In genomic region chr12:62625238-62625637, GRCh38 we compare ENCODE assay signal across 13 cellular contexts.
DNase-seq lines count a peak whose midpoint lies in the region; ATAC-seq and TF ChIP-seq lines count a peak whose summit lies in the region.
"Had no signal": no experiment of that assay in that cellular context is flagged by ENCODE, and none has a peak within 500 bp of the region (broad histone marks: within the 10 kb centered on the region; RNA-seq: fewer than 3 reads in every experiment).

No MANE protein-coding gene starts in this region.

- no peaks in the 10 kb centered on the region for H3K4me1 ChIP-seq in DND-41 (ENCODE audit: insufficient read depth, low read length)
- H3K4me1 ChIP-seq in body of pancreas = no peaks in the 10 kb centered on the region
- peaks cover 4 to 18% (median 6%) of the 10 kb centered on the region in 4 donors for H3K4me1 ChIP-seq in liver (ENCODE audit: control insufficient read depth in 4 of 4, insufficient read depth in 4 of 4, low read length in 3 of 4)

- no peak overlapping the region for H3K4me2 ChIP-seq in DND-41 (ENCODE audit: insufficient read depth, low read length)
- H3K4me2 ChIP-seq: GM23338 had no signal

- TF ChIP-seq RAD21 in liver (IDR thresholded peaks at IDR 0.05) = peak in 1 of 2 donors; percentile 40

- H3K9ac ChIP-seq in DND-41 (ENCODE audit: low read depth, low read length) = no peak overlapping the region
- no peak overlapping the region for H3K9ac ChIP-seq in liver (ENCODE audit: low read depth in 1 of 2, low read length in 2 of 2)

- H2AFZ ChIP-seq in DND-41 (ENCODE audit: low read depth, low read length) = no peak overlapping the region
- H2AFZ ChIP-seq: GM23338 had no signal

- ATAC-seq in DND-41 (ENCODE audit: insufficient read depth, low read depth) (peak; percentile 48; the same call in 2 of the 3 replicates), body of pancreas (peak; percentile 52)
- ATAC-seq: CD8-positive, alpha-beta T cell; GM23338 had no signal

- H3K27me3 ChIP-seq in DND-41 (ENCODE audit: insufficient read depth, low read length, poor library complexity) (no peaks in the 10 kb centered on the region), body of pancreas (no peaks in the 10 kb centered on the region), liver (ENCODE audit: control insufficient read depth in 4 of 4, insufficient read depth in 4 of 4, low read length in 3 of 4) (no peaks in the 10 kb centered on the region)

- DNase-seq in DND-41 (no peak), M059J (ENCODE audit: low read depth) (peak; percentile 77), body of pancreas (peak in 1 of 4 donors; percentile 22), HT-29 (ENCODE audit: low spot score) (no peak), NCI-H1694 (lab: John Stamatoyannopoulos, UW) (no peak)
- DNase-seq in activated effector memory CD4-positive, alpha-beta T cell treated with anti-CD3 and anti-CD28 coated beads, Interleukin-2, amount 50 U/mL, for 16 hours = no peak
- no peak for DNase-seq in stimulated activated CD4-positive, alpha-beta T cell treated with anti-CD3 and anti-CD28 coated beads, Interleukin-4, amount 100 ng/mL, for 4 hours
- DNase-seq: activated B cell treated with CpG ODN at 0.5 μM for 24 hours; caudate nucleus; CD8-positive, alpha-beta T cell; NCI-H2171 treated with DMSO at 0.1 percent for 48 hours had no signal

- H3K9me3 ChIP-seq in DND-41 (ENCODE audit: insufficient read depth, low read length, severe bottlenecking) = no peaks in the 10 kb centered on the region
- no peaks in the 10 kb centered on the region for H3K9me3 ChIP-seq in body of pancreas
- H3K9me3 ChIP-seq in liver (ENCODE audit: control insufficient read depth in 4 of 4, low read length in 3 of 4) = no peaks in the 10 kb centered on the region

- 41 to 62% methylated on average over 2 of the region's 2 CpGs for WGBS in body of pancreas, 2 donors
- 28% methylated on average over 2 of the region's 2 CpGs for WGBS in liver

- H3K27ac ChIP-seq in DND-41 (ENCODE audit: low read length) (no peak overlapping the region), body of pancreas (no peak overlapping the region), liver (ENCODE audit: low read depth in 1 of 2, low read length in 2 of 2) (peak overlapping the region; percentile 35 to 42)

- TF ChIP-seq CTCF in DND-41 (IDR thresholded peaks at IDR 0.05; ENCODE audit: borderline replicate concordance, extremely low read depth, low read length, poor library complexity, severe bottlenecking) (no peak), body of pancreas (IDR thresholded peaks at IDR 0.05) (no peak), liver (IDR thresholded peaks at IDR 0.05; ENCODE audit: low read depth, low read length, missing input control) (no peak)

- H3K79me2 ChIP-seq in DND-41 (ENCODE audit: insufficient read depth, low read length) = no peaks in the 10 kb centered on the region

- no peaks in the 10 kb centered on the region for H4K20me1 ChIP-seq in DND-41 (ENCODE audit: insufficient read depth, low read length)

- H3K4me3 ChIP-seq in DND-41 (ENCODE audit: low read depth in 1 of 2, low read length in 2 of 2) (no peak overlapping the region), body of pancreas (no peak overlapping the region), liver (ENCODE audit: low read depth in 1 of 3, low read length in 3 of 3) (no peak overlapping the region)
- H3K4me3 ChIP-seq: GM23338 had no signal

- H3K36me3 ChIP-seq in DND-41 (ENCODE audit: insufficient read depth, low read length) = no peaks in the 10 kb centered on the region
- H3K36me3 ChIP-seq in body of pancreas (replicated peaks in 1 of 2; ENCODE audit: insufficient read depth in 1 of 2, low read depth in 2 of 2) = no peaks in the 10 kb centered on the region
- no peaks in the 10 kb centered on the region for H3K36me3 ChIP-seq in liver (ENCODE audit: control insufficient read depth in 4 of 4, insufficient read depth in 3 of 4, low read depth in 1 of 4, low read length in 3 of 4)

- intact Hi-C loops in body of pancreas (cut with DNase I) = no loop called here

- no peak for TF ChIP-seq POLR2A in body of pancreas (IDR thresholded peaks at IDR 0.05)

TF ChIP-seq in liver, 16 proteins besides CTCF, POLR2A, EP300 and RAD21:
- TF ChIP-seq ATF3 (IDR thresholded peaks at IDR 0.05) (no peak), TAF1 (conservative IDR thresholded peaks at IDR 0.05) (no peak), FOXA2 (IDR thresholded peaks at IDR 0.05) (no peak), RXRA (IDR thresholded peaks at IDR 0.05) (peak; percentile 55 to 72), HNF4G (IDR thresholded peaks at IDR 0.05) (no peak), NR2F2 (IDR thresholded peaks at IDR 0.05) (no peak), GABPA (IDR thresholded peaks at IDR 0.05 in 1 of 2, conservative IDR thresholded peaks at IDR 0.05 in 1 of 2) (peak in 1 of 2 donors; percentile 65), ZBTB33 (IDR thresholded peaks at IDR 0.05) (no peak), MAX (IDR thresholded peaks at IDR 0.05) (peak; percentile 33), JUND (IDR thresholded peaks at IDR 0.05) (peak; percentile 17 to 51), HNF4A (conservative IDR thresholded peaks at IDR 0.05) (peak; percentile 53 to 72), REST (IDR thresholded peaks at IDR 0.05) (no peak), FOXA1 (IDR thresholded peaks at IDR 0.05) (no peak), YY1 (IDR thresholded peaks at IDR 0.05) (peak; percentile 55), EGR1 (IDR thresholded peaks at IDR 0.05; ENCODE audit: low read depth in 2 of 2) (peak in 1 of 2 donors; percentile 9), SP1 (IDR thresholded peaks at IDR 0.05) (peak; percentile 59)

Comparison
In these comparisons a context has a peak if more than half of its experiments do, and no peak if none do; other contexts are left out.
1. H3K27ac ChIP-seq: peak in liver (2 of 2); none in DND-41 (single experiment) and body of pancreas (0 of 4).